ENCODE assay signal across 8 cellular contexts in genomic region chr9:136711751-136712689, GRCh38. TPM values are rescaled to one million over a fixed set of nuclear protein-coding genes. Genes with fewer than 3 reads are reported as not detected.
A peak's percentile ranks its signal among the peaks of the same experiment; 100 is the strongest.
DNase-seq lines count a peak whose midpoint lies in the region; ATAC-seq and TF ChIP-seq lines count a peak whose summit lies in the region.

TSS of gene DIPK1B (plus strand) at chr9:136712572. CDS start at chr9:136712666, 94 bp downstream.

- WGBS in suprapubic skin: 13% methylated on average over 15 of the region's 119 CpGs

- TF ChIP-seq POLR2A in suprapubic skin (IDR thresholded peaks at IDR 0.05): no peak

- TF ChIP-seq CTCF in astrocyte of the cerebellum (IDR thresholded peaks at IDR 0.05; ENCODE audit: low read depth, low read length, missing control alignments) (no peak), suprapubic skin (IDR thresholded peaks at IDR 0.05) (no peak)

- H3K9me3 ChIP-seq in suprapubic skin: no peaks in the 10 kb centered on the region

- H3K4me3 ChIP-seq in astrocyte of the cerebellum (ENCODE audit: low read depth, low read length): peak within 1 kb of the TSS; percentile 47
- H3K4me3 ChIP-seq in suprapubic skin: peak within 1 kb of the TSS; percentile 53

- no peak for TF ChIP-seq EP300 in suprapubic skin (IDR thresholded peaks at IDR 0.05)

- H3K4me1 ChIP-seq in suprapubic skin: peaks cover 25% of the 10 kb centered on the region

- peaks cover 26% of the 10 kb centered on the region for H3K27me3 ChIP-seq in suprapubic skin

- DNase-seq in DMS153 treated with DMSO at 0.1 percent for 48 hours (lab: John Stamatoyannopoulos, UW; ENCODE audit: unreplicated experiment) (peak; percentile 56), NCI-H1930 (lab: John Stamatoyannopoulos, UW) (peak; percentile 53 to 65), astrocyte of the cerebellum (ENCODE audit: low read depth) (no peak), iPS-NIHi7 (ENCODE audit: extremely low spot score) (peak; percentile 99), suprapubic skin (ENCODE audit: low spot score in 2 of 2) (no peak), SIG-M5 treated with dmso at 0.1 percent for 504 hours (lab: John Stamatoyannopoulos, UW; ENCODE audit: unreplicated experiment) (no peak), SKM-1 (lab: John Stamatoyannopoulos, UW; ENCODE audit: unreplicated experiment) (no peak)

- peak within 1 kb of the TSS; percentile 11 for H3K27ac ChIP-seq in suprapubic skin

- no peak for ATAC-seq in GM19023 (IDR thresholded peaks at IDR 0.05; ENCODE audit: unreplicated experiment)

- H3K36me3 ChIP-seq in suprapubic skin: no peaks in the 10 kb centered on the region

- in situ Hi-C loops in astrocyte of the cerebellum (cut with HindIII; ENCODE audit: low sequenced_read_pairs): loop anchor here (5.0 kb wide), 1 partner anchor 55 kb away; no protein-coding TSS in a partner anchor

RNA-seq across cellular contexts. Expression of gene DIPK1B, which starts in this region (rescaled TPM):
- 10 to 100 TPM in 1 of 4 donors, 1 to 10 TPM in 3; 3.8 to 13.1 (median 6.3) TPM for total RNA-seq in suprapubic skin

Comparison
In these comparisons a context has a peak if more than half of its experiments do, and no peak if none do; other contexts are left out.
1. DNase-seq: peak in DMS153 treated with DMSO at 0.1 percent for 48 hours (single experiment), NCI-H1930 (2 of 2) and iPS-NIHi7 (single experiment); none in astrocyte of the cerebellum (single experiment), suprapubic skin (0 of 2), SIG-M5 treated with dmso at 0.1 percent for 504 hours (single experiment) and SKM-1 (single experiment).